Comparison of ENCODE assay signal across 27 cellular contexts in genomic region chr1:245751671-245752070, GRCh38.
DNase-seq lines count a peak whose midpoint lies in the region; ATAC-seq and TF ChIP-seq lines count a peak whose summit lies in the region.
"Had no signal": no experiment of that assay in that cellular context is flagged by ENCODE, and none has a peak within 500 bp of the region (broad histone marks: within the 10 kb centered on the region; RNA-seq: fewer than 3 reads in every experiment).

No MANE protein-coding gene starts in this region.

- no peak for ATAC-seq in HG03025 (IDR thresholded peaks at IDR 0.05; ENCODE audit: low FRiP score, unreplicated experiment)
- ATAC-seq in left colon = no peak
- ATAC-seq: activated CD8-positive, alpha-beta T cell treated with anti-CD3 and anti-CD28 coated beads for 36 hours; body of pancreas; left lung; mucosa of descending colon; PC-3; sciatic nerve; stimulated activated effector memory CD8-positive, alpha-beta T cell treated with anti-CD3 and anti-CD28 coated beads, Interleukin-12 subunit alpha, Interleukin-12 subunit beta, amount 100 ng/mL, for 72 hours had no signal

- H3K36me3 ChIP-seq in H7 (replicated peaks; ENCODE audit: control insufficient read depth, insufficient read depth, low read length) = no peaks in the 10 kb centered on the region
- H3K36me3 ChIP-seq: MG63, WERI-Rb-1 had no signal

- no peak overlapping the region for H3K4me3 ChIP-seq in H7 (ENCODE audit: insufficient read depth, low read depth, low read length)
- H3K4me3 ChIP-seq in foreskin fibroblast (ENCODE audit: low read depth in 1 of 2, low read length in 2 of 2) = peak overlapping the region in 1 of 2 donors; percentile 35
- H3K4me3 ChIP-seq: body of pancreas, left lung, MG63, mucosa of descending colon had no signal

- DNase-seq in H7 (peak; percentile 48), amniotic epithelial cell (ENCODE audit: low read depth) (peak; percentile 54), foreskin fibroblast (peak; percentile 33 to 56), retina (peak; percentile 53), NCI-H1694 (lab: John Stamatoyannopoulos, UW) (no peak), left colon (no peak)
- DNase-seq: activated CD8-positive, alpha-beta T cell treated with anti-CD3 and anti-CD28 coated beads for 36 hours; activated naive CD4-positive, alpha-beta T cell treated with anti-CD3 and anti-CD28 coated beads, Interleukin-2, amount 50 U/mL, for 16 hours; activated T-cell treated with anti-CD3 and anti-CD28 coated beads, Interleukin-2, amount 50 U/mL, for 1 hour; body of pancreas; Caco-2; cortex of kidney; EL; left lung; MG63; mucosa of descending colon; NCI-H1436 treated with DMSO at 0.1 percent for 48 hours; NCI-H2171 treated with DMSO at 0.1 percent for 48 hours; NCI-H69; occipital lobe; PC-3; SIG-M5; T-helper 2 cell; WERI-Rb-1 had no signal

- no peaks in the 10 kb centered on the region; the same call in 1 of the 2 replicates for H3K27me3 ChIP-seq in H7 (ENCODE audit: control insufficient read depth, insufficient read depth, low read length)
- H3K27me3 ChIP-seq: body of pancreas, left lung, MG63 had no signal

- intact Hi-C loops in left colon (cut with DNase I, micrococcal nuclease) = no loop called here

- no peak for TF ChIP-seq CTCF in foreskin fibroblast (IDR thresholded peaks at IDR 0.05; ENCODE audit: low read depth, low read length)

Comparison
In these comparisons a context has a peak if more than half of its experiments do, and no peak if none do; other contexts are left out.
1. DNase-seq: peak in H7 (single experiment), amniotic epithelial cell (single experiment), foreskin fibroblast (2 of 2) and retina (single experiment); none in NCI-H1694 (single experiment) and left colon (0 of 2).